23 cellular contexts compared by ENCODE assay signal in the genomic region with DNA sequence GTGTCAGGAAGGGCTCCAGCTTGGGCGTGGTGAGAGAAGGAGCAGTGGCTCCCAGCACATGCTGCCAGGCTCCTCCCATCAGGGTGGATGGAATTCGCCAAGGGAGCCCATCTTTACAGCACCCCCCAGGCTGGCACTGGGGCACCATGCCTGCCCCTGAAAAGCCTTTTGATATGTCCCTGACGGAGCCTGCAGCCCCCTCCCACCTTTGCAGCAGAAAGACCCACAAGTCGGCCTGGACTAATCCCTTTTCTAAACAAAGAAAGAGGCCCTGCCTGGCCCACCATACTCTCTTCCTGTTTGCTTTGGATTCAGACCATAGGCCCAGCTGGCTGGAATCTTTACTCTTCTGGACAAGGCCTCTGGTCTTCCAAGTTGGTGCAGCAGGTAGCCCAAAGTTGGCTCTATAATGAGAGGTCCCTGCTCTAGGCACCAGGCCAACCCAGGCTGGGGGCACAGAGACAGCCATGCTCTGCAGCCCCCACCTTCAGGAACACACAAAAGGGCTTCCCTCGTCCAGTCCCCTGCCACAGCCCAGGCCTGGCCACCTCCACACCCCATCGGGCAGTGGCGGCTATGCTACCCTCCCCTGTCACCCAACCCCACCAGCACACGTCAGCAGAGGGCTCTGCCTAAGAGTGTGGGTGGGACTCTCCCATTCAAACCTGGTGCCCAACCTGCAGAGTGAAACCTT. TPM values are rescaled to one million over a fixed set of nuclear protein-coding genes. Genes with fewer than 3 reads are reported as not detected.
A peak's percentile ranks its signal among the peaks of the same experiment; 100 is the strongest.
DNase-seq lines count a peak whose midpoint lies in the region; ATAC-seq, FAIRE-seq and TF ChIP-seq lines count a peak whose summit lies in the region.
"Had no signal": no experiment of that assay in that cellular context is flagged by ENCODE, and none has a peak within 500 bp of the region (broad histone marks: within the 10 kb centered on the region; RNA-seq: fewer than 3 reads in every experiment).

No MANE protein-coding gene starts in this region.

- peaks cover 0 to 2% of the 10 kb centered on the region in 2 experiments for H4K20me1 ChIP-seq in H1 (replicated peaks in 1 of 2; ENCODE audit: control insufficient read depth in 1 of 2, insufficient read depth in 2 of 2, low read length in 2 of 2)

- H4K91ac ChIP-seq in H1 (replicated peaks; ENCODE audit: insufficient read length, low read length) = no peak overlapping the region

- no peak for TF ChIP-seq CTCF in NB4 (IDR thresholded peaks at IDR 0.05; ENCODE audit: low read depth, low read length)
- no peak for TF ChIP-seq CTCF in H1 (IDR thresholded peaks at IDR 0.05; ENCODE audit: control extremely low read depth in 1 of 3, insufficient read depth in 1 of 3, low read depth in 1 of 3, low read length in 3 of 3)
- TF ChIP-seq CTCF in mesothelial cell of epicardium (IDR thresholded peaks at IDR 0.05; ENCODE audit: unreplicated experiment) = no peak
- TF ChIP-seq CTCF in sigmoid colon (IDR thresholded peaks at IDR 0.05) = no peak

- H3K27me3 Mint-ChIP-seq in mesothelial cell of epicardium (ENCODE audit: low read depth) = peaks cover 17% of the 10 kb centered on the region

- TF ChIP-seq RAD21 in H1 (IDR thresholded peaks at IDR 0.05 in 1 of 2, conservative IDR thresholded peaks at IDR 0.05 in 1 of 2; ENCODE audit: low read depth in 2 of 2, low read length in 2 of 2) = no peak

- POLR2A ChIA-PET in H1 (lab: Charles Lee; ENCODE audit: partially characterized antibody) = no interaction called here

- no peak overlapping the region for H2BK120ac ChIP-seq in H1 (replicated peaks; ENCODE audit: low read depth, low read length)

- no peaks in the 10 kb centered on the region for H3K4me1 Mint-ChIP-seq in mesothelial cell of epicardium

- H3K4me1 ChIP-seq in H1 (replicated peaks in 1 of 4; ENCODE audit: control insufficient read depth in 3 of 4, insufficient read depth in 4 of 4, low read length in 3 of 4) (peaks cover 0 to 19% (median 1%) of the 10 kb centered on the region in 4 experiments; a peak in 3 of 7 replicates), sigmoid colon (peaks cover 0 to 4% (median 3%) of the 10 kb centered on the region in 4 donors)

- H3K79me2 ChIP-seq in H1 (ENCODE audit: control insufficient read depth in 1 of 2, insufficient read depth in 2 of 2, low read length in 2 of 2) = no peaks in the 10 kb centered on the region

- DNase-seq in Daoy (ENCODE audit: low read depth) (peak; percentile 34), NB4 (ENCODE audit: low read depth) (peak; percentile 11), H1 (ENCODE audit: low read depth in 1 of 2, low spot score in 2 of 2) (no peak), mesothelial cell of epicardium (ENCODE audit: low spot score in 2 of 2, unreplicated experiment in 2 of 2) (no peak), ureter (ENCODE audit: low spot score) (no peak), sigmoid colon (no peak)
- DNase-seq in activated T-cell treated with anti-CD3 and anti-CD28 coated beads, Interleukin-2, amount 50 U/mL, for 1 hour = no peak
- DNase-seq: activated effector memory CD4-positive, alpha-beta T cell treated with anti-CD3 and anti-CD28 coated beads, Interleukin-2, amount 50 U/mL, for 16 hours; anterior cingulate cortex; Calu3; GF-D8; GOT3; NCI-H1417 treated with DMSO at 0.1 percent for 48 hours; NCI-H226; SHP77 treated with DMSO at 0.1 percent for 48 hours; stimulated activated CD4-positive, alpha-beta T cell treated with anti-CD3 and anti-CD28 coated beads, Interleukin-2, amount 100 ng/mL, for 24 hours; T-helper 2 cell had no signal

- H3K14ac ChIP-seq in H1 (ENCODE audit: insufficient read length) = no peak overlapping the region

- no peaks in the 10 kb centered on the region for H3K79me1 ChIP-seq in H1 (ENCODE audit: low read depth, low read length)

- no peak overlapping the region for H4K5ac ChIP-seq in H1 (ENCODE audit: insufficient read length, low read depth, low read length)

- no peak overlapping the region for H3K4ac ChIP-seq in H1 (replicated peaks; ENCODE audit: insufficient read length, low read depth, low read length)

- H3K23me2 ChIP-seq in H1 (ENCODE audit: low read depth, low read length) = no peaks in the 10 kb centered on the region; the same call in 1 of the 2 replicates

- no peak overlapping the region for H3K4me3 Mint-ChIP-seq in mesothelial cell of epicardium
- H3K4me3 Mint-ChIP-seq: natural killer cell treated with Interleukin-12 subunit alpha and Interleukin-12 subunit beta and Interleukin-15 and Interleukin-18, amount 100 ng/mL, for 72 hours had no signal

- no peak overlapping the region for H4K8ac ChIP-seq in H1 (ENCODE audit: extremely low read depth, insufficient read depth, low read length)

- H3K9ac ChIP-seq in H1 (replicated peaks in 1 of 4; ENCODE audit: extremely low read depth in 1 of 4, low read depth in 3 of 4, low read length in 3 of 4) = no peak overlapping the region
- H3K9ac ChIP-seq: KMS-11 had no signal

- H3K4me2 ChIP-seq in H1 (ENCODE audit: insufficient read depth in 1 of 2, low read depth in 2 of 2, low read length in 2 of 2) = no peak overlapping the region
- H3K4me2 ChIP-seq: KMS-11 had no signal

- H3K27ac ChIP-seq in H1 (ENCODE audit: low read depth, low read length) (no peak overlapping the region), sigmoid colon (no peak overlapping the region)
- H3K27ac ChIP-seq: KMS-11, right atrium auricular region had no signal

- H2BK15ac ChIP-seq in H1 (ENCODE audit: low read length) = 0 out of 2 replicates have a peak overlapping the region, but pooled peaks have one; percentile 53

- no peak for FAIRE-seq in H1 (lab: Jason Lieb, UNC)
- FAIRE-seq: GM12892 had no signal

- intact Hi-C loops in sigmoid colon (cut with DNase I) = no loop called here

- WGBS in H1 (ENCODE audit: extremely low coverage in 1 of 2, insufficient coverage in 1 of 2, insufficient read length in 1 of 2, insufficient replicate concordance in 2 of 2, low coverage in 1 of 2, low lambda C conversion rate in 2 of 2, missing lambda C conversion rate in 1 of 2), 2 experiments = 87% methylated on average over 8 of the region's 8 CpGs; no CpG with 5 or more reads in 1 of the 2 experiments
- 80% methylated on average over 8 of the region's 8 CpGs for WGBS in sigmoid colon, 2 donors

- CTCF ChIA-PET in H1 (lab: Charles Lee; ENCODE audit: partially characterized antibody) = interaction anchor here (0.9 kb wide), 1 partner anchor 66 kb away, joined by 3 read pairs; no protein-coding TSS in a partner anchor

- TF ChIP-seq EP300 in H1 (IDR thresholded peaks at IDR 0.05; ENCODE audit: borderline replicate concordance in 1 of 2, low read depth in 2 of 2, low read length in 2 of 2) (no peak), sigmoid colon (IDR thresholded peaks at IDR 0.05) (no peak)

- H3K27me3 ChIP-seq in H1 (replicated peaks in 1 of 4; ENCODE audit: control insufficient read depth in 3 of 4, extremely low read depth in 1 of 4, insufficient read depth in 3 of 4, low read length in 3 of 4) (peaks cover 2 to 13% (median 11%) of the 10 kb centered on the region in 4 experiments), sigmoid colon (peaks cover 2 to 17% (median 13%) of the 10 kb centered on the region in 3 donors)

- H3K36me3 ChIP-seq in H1 (ENCODE audit: control insufficient read depth in 2 of 4, insufficient read depth in 4 of 4, low read length in 3 of 4) = no peaks in the 10 kb centered on the region
- H3K36me3 ChIP-seq in sigmoid colon = no peaks in the 10 kb centered on the region
- H3K36me3 ChIP-seq: right atrium auricular region had no signal

- no peaks in the 10 kb centered on the region for H3K9me3 Mint-ChIP-seq in mesothelial cell of epicardium
- H3K9me3 Mint-ChIP-seq: natural killer cell treated with Interleukin-12 subunit alpha and Interleukin-12 subunit beta and Interleukin-15 and Interleukin-18, amount 100 ng/mL, for 72 hours had no signal

- H2BK12ac ChIP-seq in H1 (ENCODE audit: low read depth, low read length) = no peak overlapping the region

- H3K27ac Mint-ChIP-seq in mesothelial cell of epicardium = peak overlapping the region; percentile 12
- H3K27ac Mint-ChIP-seq: natural killer cell treated with Interleukin-12 subunit alpha and Interleukin-12 subunit beta and Interleukin-15 and Interleukin-18, amount 100 ng/mL, for 72 hours had no signal

- ATAC-seq in GM21381 (IDR thresholded peaks at IDR 0.05; ENCODE audit: unreplicated experiment) = no peak
- ATAC-seq: natural killer cell treated with Interleukin-12 subunit alpha and Interleukin-12 subunit beta and Interleukin-15 and Interleukin-18, amount 100 ng/mL, for 72 hours had no signal

- TF ChIP-seq POLR2A in NB4 (IDR thresholded peaks at IDR 0.05; ENCODE audit: extremely low read depth, insufficient read length) (no peak), H1 (IDR thresholded peaks at IDR 0.05; ENCODE audit: control extremely low read depth in 1 of 2, low read depth in 2 of 2, low read length in 2 of 2) (no peak), sigmoid colon (IDR thresholded peaks at IDR 0.05) (no peak)

- no peak overlapping the region for H2BK20ac ChIP-seq in H1 (ENCODE audit: low read length)

- no peak overlapping the region for H2AK5ac ChIP-seq in H1 (ENCODE audit: low read depth, low read length)

- no peaks in the 10 kb centered on the region for H3K9me3 ChIP-seq in H1 (ENCODE audit: insufficient read depth in 2 of 2, low read depth in 1 of 2, low read length in 1 of 2)
- H3K9me3 ChIP-seq in sigmoid colon = no peaks in the 10 kb centered on the region
- H3K9me3 ChIP-seq: right atrium auricular region had no signal

- no peaks in the 10 kb centered on the region for H3K36me3 Mint-ChIP-seq in mesothelial cell of epicardium
- H3K36me3 Mint-ChIP-seq: natural killer cell treated with Interleukin-12 subunit alpha and Interleukin-12 subunit beta and Interleukin-15 and Interleukin-18, amount 100 ng/mL, for 72 hours had no signal

- H3K56ac ChIP-seq in H1 (replicated peaks; ENCODE audit: insufficient read length, low read depth, low read length) = no peak overlapping the region

- H3K4me3 ChIP-seq in NB4 (ENCODE audit: low read depth, low read length) = no peak overlapping the region
- no peak overlapping the region for H3K4me3 ChIP-seq in H1 (ENCODE audit: extremely low read depth in 1 of 4, insufficient read depth in 2 of 4, low read depth in 3 of 4, low read length in 4 of 4)
- H3K4me3 ChIP-seq in sigmoid colon = no peak overlapping the region
- H3K4me3 ChIP-seq: right atrium auricular region had no signal

- no peak overlapping the region for H2AFZ ChIP-seq in H1 (ENCODE audit: low read length)

- no peak overlapping the region for H2BK5ac ChIP-seq in H1 (ENCODE audit: low read depth, low read length)

- no peak overlapping the region for H3K23ac ChIP-seq in H1 (ENCODE audit: insufficient read length)

- H3K18ac ChIP-seq in H1 (ENCODE audit: extremely low read depth, low read length) = no peak overlapping the region

RNA-seq across cellular contexts. Expression of gene ANPEP, which starts 5.4 kb away (rescaled TPM):
- total RNA-seq in Daoy (2014; rRNA removed; shearing (Covaris generic)) = 24.3 and 31.5 TPM in 2 replicates
- total RNA-seq in H1 (2021; fragmentation: NEBNext Ultra II Directional; extraction: Animal tissue kit (Norgen Biotek cat#: 25700)) = 1.6 and 2.2 TPM in 2 replicates
- polyA plus RNA-seq in H1 (2011; rRNA removed) = 2.0 and 3.3 TPM in 2 replicates
- polyA plus RNA-seq in H1 (2011; cell fraction: cytosol; rRNA removed) = 2.2 TPM
- polyA plus RNA-seq in H1 (2011; cell fraction: nucleus; rRNA removed) = 5.8 TPM
- polyA plus RNA-seq in H1 (2012, experiment 1 of 2) = 1.6 to 3.7 TPM (median 2.2 TPM) in 4 replicates
- 1.4 TPM for polyA plus RNA-seq in H1 (2012, experiment 2 of 2)
- polyA plus RNA-seq in H1 (2013, experiment 1 of 2) = 5.2 TPM
- 3.8 TPM for polyA plus RNA-seq in H1 (2013, experiment 2 of 2)
- 1.6 and 2.5 TPM in 2 replicates for polyA minus RNA-seq in H1 (2011; rRNA and poly(A)+ RNA removed)
- polyA minus RNA-seq in H1 (2011; cell fraction: cytosol; rRNA and poly(A)+ RNA removed) = 1.5 TPM
- polyA minus RNA-seq in H1 (2011; cell fraction: nucleus; rRNA and poly(A)+ RNA removed) = 1.9 TPM
- total RNA-seq in mesothelial cell of epicardium = 12.5 to 16.3 TPM (median 15.8 TPM) in 3 replicates
- total RNA-seq in ureter = 18.8 TPM
- total RNA-seq in sigmoid colon = 10 to 100 TPM in 1 of 4 donors, 1 to 10 TPM in 3; 4.4 to 24.6 (median 6.2) TPM
- polyA plus RNA-seq in sigmoid colon = 100 to 1,000 TPM; 108 to 229 (median 166) TPM

RNA-seq across cellular contexts. Expression of gene MESP2, which starts 33.1 kb away (rescaled TPM):
- 0.29 and 0.54 TPM in 2 replicates for total RNA-seq in Daoy (2014; rRNA removed; shearing (Covaris generic))
- total RNA-seq in H1 (2021; fragmentation: NEBNext Ultra II Directional; extraction: Animal tissue kit (Norgen Biotek cat#: 25700)) = 0.35 and 0.38 TPM in 2 replicates
- polyA plus RNA-seq in H1 (2011; rRNA removed) = 0.80 and 1.6 TPM in 2 replicates
- polyA plus RNA-seq in H1 (2011; cell fraction: cytosol; rRNA removed) = 0.57 TPM
- polyA plus RNA-seq in H1 (2011; cell fraction: nucleus; rRNA removed) = 0.61 TPM
- 0.25 to 0.88 TPM (median 0.68 TPM) in 3 of 4 replicates, not detected in the other for polyA plus RNA-seq in H1 (2012, experiment 1 of 2)
- polyA plus RNA-seq in H1 (2012, experiment 2 of 2) = 0.43 TPM
- polyA plus RNA-seq in H1 (2013, experiment 1 of 2) = 0.28 TPM
- 0.40 TPM for polyA plus RNA-seq in H1 (2013, experiment 2 of 2)
- not detected in 2 replicates for polyA minus RNA-seq in H1 (2011; rRNA and poly(A)+ RNA removed)
- polyA minus RNA-seq in H1 (2011; cell fraction: cytosol; rRNA and poly(A)+ RNA removed) = not detected
- 0.60 TPM for polyA minus RNA-seq in H1 (2011; cell fraction: nucleus; rRNA and poly(A)+ RNA removed)
- 0.29 TPM in 1 of 3 replicates, not detected in the others for total RNA-seq in mesothelial cell of epicardium
- not detected for total RNA-seq in ureter
- not detected for total RNA-seq in sigmoid colon
- 1 to 10 TPM in 2 of 3 donors, not detected in 1; 1.3 to 1.8 TPM for polyA plus RNA-seq in sigmoid colon
- total RNA-seq: Calu3; liver; natural killer cell treated with Interleukin-12 subunit alpha and Interleukin-12 subunit beta and Interleukin-15 and Interleukin-18, amount 100 ng/mL, for 72 hours; right atrium auricular region had no signal

RNA-seq across cellular contexts. Expression of gene MESP1, which starts 58.2 kb away (rescaled TPM):
- 1.2 and 1.5 TPM in 2 replicates for total RNA-seq in Daoy (2014; rRNA removed; shearing (Covaris generic))
- 0.15 TPM in 1 of 2 replicates, not detected in the other for total RNA-seq in H1 (2021; fragmentation: NEBNext Ultra II Directional; extraction: Animal tissue kit (Norgen Biotek cat#: 25700))
- polyA plus RNA-seq in H1 (2011; rRNA removed) = 0.23 and 0.28 TPM in 2 replicates
- polyA plus RNA-seq in H1 (2011; cell fraction: cytosol; rRNA removed) = 0.18 TPM
- 0.34 TPM for polyA plus RNA-seq in H1 (2011; cell fraction: nucleus; rRNA removed)
- polyA plus RNA-seq in H1 (2012, experiment 1 of 2) = 0.17 to 0.40 TPM (median 0.33 TPM) in 3 of 4 replicates, not detected in the other
- 0.08 TPM for polyA plus RNA-seq in H1 (2012, experiment 2 of 2)
- 0.04 TPM for polyA plus RNA-seq in H1 (2013, experiment 1 of 2)
- polyA plus RNA-seq in H1 (2013, experiment 2 of 2) = 0.06 TPM
- not detected in 2 replicates for polyA minus RNA-seq in H1 (2011; rRNA and poly(A)+ RNA removed)
- 1.4 TPM for polyA minus RNA-seq in H1 (2011; cell fraction: cytosol; rRNA and poly(A)+ RNA removed)
- polyA minus RNA-seq in H1 (2011; cell fraction: nucleus; rRNA and poly(A)+ RNA removed) = 0.70 TPM
- total RNA-seq in mesothelial cell of epicardium = 0.18 to 0.89 TPM in 2 of 3 replicates, not detected in the other
- total RNA-seq in ureter = 0.29 TPM
- total RNA-seq in sigmoid colon = 1 to 10 TPM; 2.7 to 8.4 (median 3.3) TPM
- 10 to 100 TPM in 1 of 3 donors, 1 to 10 TPM in 2; 2.7 to 10.2 (median 4.2) TPM for polyA plus RNA-seq in sigmoid colon

Comparison
In these comparisons a context has a peak if more than half of its experiments do, and no peak if none do; other contexts are left out.
1. DNase-seq: peak in Daoy (single experiment) and NB4 (single experiment); none in H1 (0 of 2), mesothelial cell of epicardium (0 of 2), ureter (single experiment), activated T-cell treated with anti-CD3 and anti-CD28 coated beads, Interleukin-2, amount 50 U/mL, for 1 hour (single experiment) and sigmoid colon (single experiment).